ENCODE assay signal across 32 cellular contexts in the genomic region with DNA sequence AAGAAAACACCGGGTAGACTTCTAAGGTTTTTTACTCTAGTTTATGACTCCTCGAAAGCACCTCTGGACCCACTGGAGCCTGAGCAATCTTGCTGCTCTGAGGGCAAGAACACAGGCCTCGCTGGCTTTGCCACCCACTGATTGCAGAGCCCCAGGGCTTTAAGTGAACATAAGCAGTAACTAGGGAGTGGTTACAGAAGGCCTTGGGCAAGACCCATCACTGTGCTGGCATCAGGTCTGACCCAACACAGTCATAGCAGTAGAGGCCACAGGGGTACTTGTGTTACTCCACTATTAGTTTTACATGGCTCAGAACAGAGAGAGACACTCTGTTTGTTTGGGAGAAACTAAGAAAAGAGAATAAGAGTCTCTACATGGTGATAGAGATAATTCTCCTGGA.
"Had no signal": no experiment of that assay in that cellular context is flagged by ENCODE, and none has a peak within 500 bp of the region (broad histone marks: within the 10 kb centered on the region; RNA-seq: fewer than 3 reads in every experiment).

No MANE protein-coding gene starts in this region.

- H3K27me3 Mint-ChIP-seq: activated naive CD8-positive, alpha-beta T cell treated with anti-CD3 and anti-CD28 coated beads for 36 hours; activated T-helper 17 cell treated with anti-CD3 and anti-CD28 coated beads, Interleukin-2, amount 50 U/mL, for 72 hours; brain; T-helper 17 cell had no signal

- H3K4me1 ChIP-seq: adrenal gland, ascending aorta had no signal

- H3K4me1 Mint-ChIP-seq: activated B cell treated with CpG ODN at 0.5 μM for 24 hours; activated CD4-positive, alpha-beta T cell treated with anti-CD3 and anti-CD28 coated beads, Interleukin-2, amount 10 ng/mL, durations not matched to agents 24 days and 14 days; activated naive CD8-positive, alpha-beta T cell treated with anti-CD3 and anti-CD28 coated beads for 36 hours; activated T-helper 17 cell treated with anti-CD3 and anti-CD28 coated beads, Interleukin-2, amount 50 U/mL, for 72 hours; central memory CD8-positive, alpha-beta T cell; T-cell; T-helper 17 cell had no signal

- H3K4me3 Mint-ChIP-seq: activated B cell treated with CpG ODN at 0.5 μM for 24 hours; activated CD4-positive, alpha-beta memory T cell treated with anti-CD3 and anti-CD28 coated beads for 36 hours; activated CD4-positive, alpha-beta T cell treated with anti-CD3 and anti-CD28 coated beads, Interleukin-2, amount 10 ng/mL, durations not matched to agents 24 days and 14 days; activated CD8-positive, alpha-beta T cell treated with anti-CD3 and anti-CD28 coated beads for 36 hours; activated naive CD4-positive, alpha-beta T cell treated with anti-CD3 and anti-CD28 coated beads for 36 hours; activated naive CD8-positive, alpha-beta T cell treated with anti-CD3 and anti-CD28 coated beads for 36 hours; activated T-cell treated with anti-CD3 and anti-CD28 coated beads, Interleukin-2, amount 50 U/mL, for 4 hours; activated T-cell treated with anti-CD3 and anti-CD28 coated beads, Interleukin-2, amount 50 U/mL, for 72 hours; activated T-helper 1 cell treated with anti-CD3 and anti-CD28 coated beads, Interleukin-12 subunit alpha, Interleukin-12 subunit beta, Interleukin-2, Interleukin-4 antibody, amounts not matched to agents 30 ng/mL and 10 ng/mL and 1 ng/mL, durations not matched to agents 14 hours and 24 hours and 36 hours; activated T-helper 17 cell treated with anti-CD3 and anti-CD28 coated beads, Interleukin-2, amount 50 U/mL, for 72 hours; brain; central memory CD8-positive, alpha-beta T cell; T-cell; T-helper 17 cell had no signal

- H3K36me3 Mint-ChIP-seq: activated CD4-positive, alpha-beta memory T cell treated with anti-CD3 and anti-CD28 coated beads for 36 hours; brain; T-cell had no signal

- ATAC-seq: activated CD8-positive, alpha-beta T cell treated with anti-CD3 and anti-CD28 coated beads for 36 hours; activated naive CD4-positive, alpha-beta T cell treated with anti-CD3 and anti-CD28 coated beads, Interleukin-2, amount 50 U/mL, for 72 hours; activated T-cell treated with anti-CD3 and anti-CD28 coated beads, Interleukin-2, amount 50 U/mL, for 4 hours; activated T-cell treated with anti-CD3 and anti-CD28 coated beads, Interleukin-2, amount 50 U/mL, for 72 hours; activated T-helper 17 cell treated with anti-CD3 and anti-CD28 coated beads, Interleukin-2, amount 50 U/mL, for 72 hours; T-cell; T-helper 17 cell had no signal

- DNase-seq: activated B cell treated with CpG ODN at 0.5 μM for 24 hours; activated CD4-positive, alpha-beta memory T cell treated with anti-CD3 and anti-CD28 coated beads for 36 hours; activated CD4-positive, alpha-beta T cell treated with anti-CD3 and anti-CD28 coated beads for 4 hours; activated CD4-positive, alpha-beta T cell treated with anti-CD3 and anti-CD28 coated beads, Interleukin-2, amount 10 ng/mL, durations not matched to agents 24 days and 14 days; activated CD4-positive, alpha-beta T cell treated with anti-CD3 and anti-CD28 coated beads, Interleukin-2, amount 50 U/mL, for 1 hour; activated CD4-positive, alpha-beta T cell treated with anti-CD3 and anti-CD28 coated beads, Interleukin-2, amount 50 U/mL, for 4 hours; activated CD4-positive, CD25-positive, alpha-beta regulatory T cell treated with anti-CD3 and anti-CD28 coated beads, Interleukin-2, amount 50 U/mL, for 72 hours; activated CD8-positive, alpha-beta memory T cell treated with anti-CD3 and anti-CD28 coated beads, Interleukin-2, amount 50 U/mL, for 4 hours; activated CD8-positive, alpha-beta T cell treated with anti-CD3 and anti-CD28 coated beads for 36 hours; activated effector memory CD4-positive, alpha-beta T cell treated with anti-CD3 and anti-CD28 coated beads, Interleukin-2, amount 50 U/mL, for 16 hours; activated gamma-delta T cell treated with Interleukin-2 at 50 U/mL for 16 hours; activated naive CD4-positive, alpha-beta T cell; activated naive CD4-positive, alpha-beta T cell treated with anti-CD3 and anti-CD28 coated beads for 36 hours; activated naive CD4-positive, alpha-beta T cell treated with anti-CD3 and anti-CD28 coated beads, Interleukin-2, amount 50 U/mL, for 16 hours; activated naive CD8-positive, alpha-beta T cell treated with anti-CD3 and anti-CD28 coated beads for 36 hours; activated T-cell treated with anti-CD3 and anti-CD28 coated beads for 4 hours; activated T-cell treated with anti-CD3 and anti-CD28 coated beads, Interleukin-2, amount 50 U/mL, for 1 hour; activated T-cell treated with anti-CD3 and anti-CD28 coated beads, Interleukin-2, amount 50 U/mL, for 4 hours; activated T-cell treated with anti-CD3 and anti-CD28 coated beads, Interleukin-2, amount 50 U/mL, for 72 hours; adrenal gland; amniotic stem cell; caudate nucleus; T-cell; T-helper 17 cell had no signal

- H3K27ac ChIP-seq: adrenal gland, ascending aorta, cardiac muscle cell, VCaP had no signal

- H3K27ac Mint-ChIP-seq: activated B cell treated with CpG ODN at 0.5 μM for 24 hours; activated CD4-positive, alpha-beta memory T cell treated with anti-CD3 and anti-CD28 coated beads for 36 hours; activated CD4-positive, alpha-beta T cell treated with anti-CD3 and anti-CD28 coated beads, Interleukin-2, amount 10 ng/mL, durations not matched to agents 24 days and 14 days; activated CD8-positive, alpha-beta T cell treated with anti-CD3 and anti-CD28 coated beads for 36 hours; activated naive CD4-positive, alpha-beta T cell treated with anti-CD3 and anti-CD28 coated beads for 36 hours; activated naive CD4-positive, alpha-beta T cell treated with anti-CD3 and anti-CD28 coated beads, Interleukin-2, amount 50 U/mL, for 72 hours; activated naive CD8-positive, alpha-beta T cell treated with anti-CD3 and anti-CD28 coated beads for 36 hours; activated T-cell treated with anti-CD3 and anti-CD28 coated beads, Interleukin-2, amount 50 U/mL, for 72 hours; activated T-helper 1 cell treated with anti-CD3 and anti-CD28 coated beads, Interleukin-12 subunit alpha, Interleukin-12 subunit beta, Interleukin-2, Interleukin-4 antibody, amounts not matched to agents 30 ng/mL and 10 ng/mL and 1 ng/mL, durations not matched to agents 14 hours and 24 hours and 36 hours; activated T-helper 17 cell treated with anti-CD3 and anti-CD28 coated beads, Interleukin-2, amount 50 U/mL, for 72 hours; brain; T-cell; T-helper 17 cell had no signal

- H3K4me3 ChIP-seq: adrenal gland, ascending aorta, cardiac muscle cell had no signal

- H3K9me3 ChIP-seq: adrenal gland, ascending aorta had no signal

- H3K9me3 Mint-ChIP-seq: central memory CD8-positive, alpha-beta T cell had no signal

- H3K27me3 ChIP-seq: adrenal gland, ascending aorta, cardiac muscle cell had no signal

- H3K36me3 ChIP-seq: adrenal gland, ascending aorta, cardiac muscle cell had no signal
